Comparison of ENCODE assay signal across 8 cellular contexts in genomic region chr2:174778479-174778962, GRCh38. TPM values are rescaled to one million over a fixed set of nuclear protein-coding genes. Genes with fewer than 3 reads are reported as not detected.
A peak's percentile ranks its signal among the peaks of the same experiment; 100 is the strongest.
DNase-seq lines count a peak whose midpoint lies in the region; ATAC-seq, FAIRE-seq and TF ChIP-seq lines count a peak whose summit lies in the region.

No MANE protein-coding gene starts in this region.

- H3K27me3 ChIP-seq in endothelial cell of umbilical vein (ENCODE audit: control insufficient read depth in 2 of 2, insufficient read depth in 2 of 2, low read length in 2 of 2) (no peaks in the 10 kb centered on the region), psoas muscle (ENCODE audit: insufficient read depth in 3 of 3, low read length in 2 of 3) (no peaks in the 10 kb centered on the region)

- peak overlapping the region; percentile 72 for H3K27ac Mint-ChIP-seq in activated CD8-positive, alpha-beta memory T cell treated with anti-CD3 and anti-CD28 coated beads, Interleukin-2, amount 10 ng/mL, durations not matched to agents 7 days and 5 days

- no peaks in the 10 kb centered on the region for H3K79me2 ChIP-seq in endothelial cell of umbilical vein (ENCODE audit: control insufficient read depth, insufficient read depth, low read length)

- WGBS in psoas muscle, 3 donors: 65 to 66% (median 65%) methylated on average over 9 of the region's 9 CpGs

- no peaks in the 10 kb centered on the region for H3K36me3 Mint-ChIP-seq in activated CD8-positive, alpha-beta memory T cell treated with anti-CD3 and anti-CD28 coated beads, Interleukin-2, amount 10 ng/mL, durations not matched to agents 7 days and 5 days

- no TSS peak for BruUV-seq in endothelial cell of umbilical vein (replicated peaks; lab: Mats Ljungman, UMichigan)

- H3K4me1 ChIP-seq in endothelial cell of umbilical vein (ENCODE audit: control insufficient read depth, extremely low read depth, insufficient read depth, low read length): no peaks in the 10 kb centered on the region
- no peaks in the 10 kb centered on the region for H3K4me1 ChIP-seq in psoas muscle

- no peaks in the 10 kb centered on the region for H4K20me1 ChIP-seq in endothelial cell of umbilical vein (replicated peaks; ENCODE audit: control insufficient read depth, extremely low read depth, insufficient read depth, low read length)

- TF ChIP-seq POLR2A in endothelial cell of umbilical vein (IDR thresholded peaks at IDR 0.05; ENCODE audit: low read depth, low read length): no peak

- POLR2A ChIA-PET in endothelial cell of umbilical vein (lab: Charles Lee): no interaction called here

- H3K4me3 ChIP-seq in Jurkat, Clone E6-1 (ENCODE audit: low read length): peak overlapping the region; percentile 30
- H3K4me3 ChIP-seq in endothelial cell of umbilical vein (replicated peaks in 1 of 3; ENCODE audit: insufficient read depth in 1 of 3, low read depth in 1 of 3, low read length in 3 of 3) (no peak overlapping the region), psoas muscle (no peak overlapping the region)

- peak; percentile 60 for FAIRE-seq in endothelial cell of umbilical vein (lab: Jason Lieb, UNC)

- H3K27ac ChIP-seq in endothelial cell of umbilical vein (ENCODE audit: insufficient read depth, low read depth, low read length): no peak overlapping the region
- H3K27ac ChIP-seq in psoas muscle: no peak overlapping the region

- peak overlapping the region; percentile 0 for H3K4me3 Mint-ChIP-seq in activated CD8-positive, alpha-beta memory T cell treated with anti-CD3 and anti-CD28 coated beads, Interleukin-2, amount 10 ng/mL, durations not matched to agents 7 days and 5 days

- intact Hi-C loops in endothelial cell of umbilical vein (cut with micrococcal nuclease): loop anchor here (10.0 kb wide), 1 partner anchor 316 kb away; no protein-coding TSS in a partner anchor
- intact Hi-C loops in psoas muscle (cut with DNase I): no loop called here

- no peak for TF ChIP-seq CTCF in endothelial cell of umbilical vein (IDR thresholded peaks at IDR 0.05; ENCODE audit: extremely low read depth in 1 of 2, insufficient read depth in 1 of 2, low read depth in 1 of 2, low read length in 2 of 2)
- TF ChIP-seq CTCF in psoas muscle (IDR thresholded peaks at IDR 0.05): no peak

- H3K27me3 Mint-ChIP-seq in activated CD8-positive, alpha-beta memory T cell treated with anti-CD3 and anti-CD28 coated beads, Interleukin-2, amount 10 ng/mL, durations not matched to agents 7 days and 5 days: no peaks in the 10 kb centered on the region

- H3K9me1 ChIP-seq in endothelial cell of umbilical vein (replicated peaks; ENCODE audit: control insufficient read depth, extremely low read depth, insufficient read depth, low read length): no peaks in the 10 kb centered on the region

- peak; percentile 95 for DNase-seq in Jurkat, Clone E6-1 (ENCODE audit: low read depth, low spot score)
- DNase-seq in activated CD8-positive, alpha-beta memory T cell treated with anti-CD3 and anti-CD28 coated beads, Interleukin-2, amount 10 ng/mL, durations not matched to agents 7 days and 5 days: peak; percentile 88
- DNase-seq in endothelial cell of umbilical vein (ENCODE audit: low read depth, low spot score) (no peak), psoas muscle (peak in 1 of 2 donors; percentile 22), DMS 273 treated with DMSO at 0.1 percent for 48 hours (lab: John Stamatoyannopoulos, UW) (no peak), midbrain (lab: John Stamatoyannopoulos, UW) (no peak)

- CTCF ChIA-PET in activated CD8-positive, alpha-beta memory T cell treated with anti-CD3 and anti-CD28 coated beads, Interleukin-2, amount 10 ng/mL, durations not matched to agents 7 days and 5 days (lab: Charles Lee): interaction anchor here (1.1 to 1.7 kb wide), 3 partner anchors 9 to 80 kb away, joined by 3 to 4 read pairs (median 3); no protein-coding TSS in a partner anchor
- CTCF ChIA-PET in endothelial cell of umbilical vein (lab: Charles Lee): interaction anchor here (1.5 kb wide), 1 partner anchor 212 kb away, joined by 4 read pairs; no protein-coding TSS in a partner anchor

- peaks cover 33% of the 10 kb centered on the region for H3K4me1 Mint-ChIP-seq in activated CD8-positive, alpha-beta memory T cell treated with anti-CD3 and anti-CD28 coated beads, Interleukin-2, amount 10 ng/mL, durations not matched to agents 7 days and 5 days

- H2AFZ ChIP-seq in endothelial cell of umbilical vein (ENCODE audit: low read depth, low read length): peak overlapping the region; percentile 26

- H3K9me3 ChIP-seq in endothelial cell of umbilical vein (replicated peaks; ENCODE audit: control insufficient read depth, insufficient read depth, low read length): no peaks in the 10 kb centered on the region
- no peaks in the 10 kb centered on the region for H3K9me3 ChIP-seq in psoas muscle

- dilution Hi-C loops in endothelial cell of umbilical vein (cut with MboI; ENCODE audit: extremely low pct_ligation_motif_present, low sequenced_read_pairs): loop anchor here (10.0 kb wide), 1 partner anchor 206 kb away; no protein-coding TSS in a partner anchor

- no peak overlapping the region for H3K9ac ChIP-seq in endothelial cell of umbilical vein (replicated peaks; ENCODE audit: extremely low read depth, insufficient read depth, low read length)

- no peak overlapping the region for H3K4me2 ChIP-seq in endothelial cell of umbilical vein (ENCODE audit: insufficient read depth, low read length)

- no peaks in the 10 kb centered on the region for H3K9me3 Mint-ChIP-seq in activated CD8-positive, alpha-beta memory T cell treated with anti-CD3 and anti-CD28 coated beads, Interleukin-2, amount 10 ng/mL, durations not matched to agents 7 days and 5 days (ENCODE audit: low read depth)

- H3K36me3 ChIP-seq in endothelial cell of umbilical vein (ENCODE audit: control insufficient read depth in 2 of 2, extremely low read depth in 1 of 2, insufficient read depth in 2 of 2, low read length in 2 of 2): no peaks in the 10 kb centered on the region
- H3K36me3 ChIP-seq in psoas muscle (ENCODE audit: insufficient read depth in 1 of 2, low read depth in 1 of 2): no peaks in the 10 kb centered on the region

- ATAC-seq in GM18520 (IDR thresholded peaks at IDR 0.05; ENCODE audit: unreplicated experiment) (peak; percentile 48), psoas muscle (peak in 3 of 4 donors; percentile 20 to 49 (median 24)), GM18867 (IDR thresholded peaks at IDR 0.05; ENCODE audit: unreplicated experiment) (no peak)
- ATAC-seq in activated CD8-positive, alpha-beta memory T cell treated with anti-CD3 and anti-CD28 coated beads, Interleukin-2, amount 10 ng/mL, durations not matched to agents 7 days and 5 days: peak; percentile 88

TF ChIP-seq in endothelial cell of umbilical vein, 7 proteins besides CTCF, POLR2A, EP300 and RAD21:
- TF ChIP-seq MYC (IDR thresholded peaks at IDR 0.05; ENCODE audit: low read depth, low read length) (no peak), GATA2 (IDR thresholded peaks at IDR 0.05; ENCODE audit: insufficient read depth, insufficient read length, low read depth, low read length) (no peak), JUN (IDR thresholded peaks at IDR 0.05; ENCODE audit: borderline replicate concordance, insufficient read depth, insufficient read length, low read depth) (no peak), EZH2 (IDR thresholded peaks at IDR 0.05; ENCODE audit: borderline replicate concordance, low read depth, low read length, severe bottlenecking) (no peak), FOS (IDR thresholded peaks at IDR 0.05; ENCODE audit: borderline replicate concordance, insufficient read depth, low read length) (no peak), POLR2AphosphoS5 (IDR thresholded peaks at IDR 0.05; ENCODE audit: insufficient read depth, low read depth, low read length) (no peak), MAX (IDR thresholded peaks at IDR 0.05; ENCODE audit: insufficient read depth, insufficient read length) (no peak)

RNA-seq across cellular contexts. Expression of gene CHRNA1, which starts 14.2 kb away (rescaled TPM):
- polyA plus RNA-seq in Jurkat, Clone E6-1 (2012; ENCODE audit: insufficient read depth, insufficient read length): not detected
- not detected for total RNA-seq in activated CD8-positive, alpha-beta memory T cell treated with anti-CD3 and anti-CD28 coated beads, Interleukin-2, amount 10 ng/mL, durations not matched to agents 7 days and 5 days
- total RNA-seq in endothelial cell of umbilical vein (8.7 and 11.3 TPM in 2 replicates), psoas muscle (100 to 1,000 TPM in 3 of 4 donors, 10 to 100 TPM in 1; 51.0 to 278 (median 147) TPM)
- polyA plus RNA-seq in endothelial cell of umbilical vein (18.2 and 30.8 TPM in 2 replicates), psoas muscle (100 to 1,000 TPM in 1 of 3 donors, 10 to 100 TPM in 2; 31.7 to 123 (median 54.0) TPM)
- 5.4 and 5.9 TPM in 2 replicates for polyA plus RNA-seq in endothelial cell of umbilical vein (2011; cell fraction: cytosol; rRNA removed)
- 7.2 and 9.4 TPM in 2 replicates for polyA plus RNA-seq in endothelial cell of umbilical vein (2011; cell fraction: nucleus; rRNA removed)
- 3.2 and 3.9 TPM in 2 replicates for polyA plus RNA-seq in endothelial cell of umbilical vein (2012)
- polyA minus RNA-seq in endothelial cell of umbilical vein: 19.1 and 26.3 TPM in 2 replicates
- not detected for polyA minus RNA-seq in endothelial cell of umbilical vein (2011; cell fraction: cytosol; rRNA and poly(A)+ RNA removed)
- polyA minus RNA-seq in endothelial cell of umbilical vein (2011; cell fraction: nucleus; rRNA and poly(A)+ RNA removed): 5.0 and 5.2 TPM in 2 replicates

Comparison
In these comparisons a context has a peak if more than half of its experiments do, and no peak if none do; other contexts are left out.
1. DNase-seq: peak in Jurkat, Clone E6-1 (single experiment) and activated CD8-positive, alpha-beta memory T cell treated with anti-CD3 and anti-CD28 coated beads, Interleukin-2, amount 10 ng/mL, durations not matched to agents 7 days and 5 days (single experiment); none in endothelial cell of umbilical vein (single experiment), DMS 273 treated with DMSO at 0.1 percent for 48 hours (single experiment) and midbrain (single experiment).